Comparison of ENCODE assay signal across 1 cellular context in genomic region chr19:56120371-56121179, GRCh38.
A peak's percentile ranks its signal among the peaks of the same experiment; 100 is the strongest.
TF ChIP-seq lines count a peak whose summit lies in the region.

No MANE protein-coding gene starts in this region.

TF ChIP-seq in Ishikawa, 13 proteins besides CTCF, POLR2A, EP300 and RAD21 (continued from another document):
- TF ChIP-seq TCF12 (IDR thresholded peaks at IDR 0.05; ENCODE audit: low read depth) (peak; percentile 78), ZBTB7A (IDR thresholded peaks at IDR 0.05; ENCODE audit: low read depth) (no peak)
TF ChIP-seq in Ishikawa: peak in this region for 7.
